ENCODE assay signal across 18 cellular contexts in genomic region chr16:87974190-87974589, GRCh38. TPM values are rescaled to one million over a fixed set of nuclear protein-coding genes. Genes with fewer than 3 reads are reported as not detected.
DNase-seq lines count a peak whose midpoint lies in the region; ATAC-seq and TF ChIP-seq lines count a peak whose summit lies in the region.
"Had no signal": no experiment of that assay in that cellular context is flagged by ENCODE, and none has a peak within 500 bp of the region (broad histone marks: within the 10 kb centered on the region; RNA-seq: fewer than 3 reads in every experiment).

No MANE protein-coding gene starts in this region.

- in situ Hi-C loops in ACHN (cut with HindIII; ENCODE audit: low pct_ligation_motif_present, low pct_unique_long_range_greater_than_20kb, low sequenced_read_pairs), result no loop called here

- H3K27me3 Mint-ChIP-seq in CD14-positive monocyte (ENCODE audit: low read depth in 3 of 3) (peaks cover 0 to 3% (median 2%) of the 10 kb centered on the region in 3 donors), endodermal cell (ENCODE audit: insufficient read depth) (no peaks in the 10 kb centered on the region)

- H3K4me3 ChIP-seq in HEK293 (ENCODE audit: low read depth, low read length) (no peak overlapping the region), endodermal cell (ENCODE audit: low read length) (no peak overlapping the region)
- H3K4me3 ChIP-seq: HAP-1, SJCRH30 had no signal

- H3K27ac ChIP-seq in HEK293 (ENCODE audit: extremely low read depth, low read depth, low read length) (no peak overlapping the region), endodermal cell (ENCODE audit: low read depth, low read length) (no peak overlapping the region)
- H3K27ac ChIP-seq: SJCRH30 had no signal

- H3K36me3 Mint-ChIP-seq in CD14-positive monocyte (peaks cover 69 to 83% of the 10 kb centered on the region in 2 donors), endodermal cell (ENCODE audit: low read depth) (peaks cover 60% of the 10 kb centered on the region)

- TF ChIP-seq CTCF in CD14-positive monocyte (IDR thresholded peaks at IDR 0.05), result no peak
- no peak for TF ChIP-seq CTCF in HEK293 (tag by site-specific recombination; IDR thresholded peaks at IDR 0.05)
- no peak for TF ChIP-seq CTCF in endodermal cell (conservative IDR thresholded peaks at IDR 0.05)

- ATAC-seq in GM18505 (IDR thresholded peaks at IDR 0.05; ENCODE audit: unreplicated experiment) (no peak), HG03097 (IDR thresholded peaks at IDR 0.05; ENCODE audit: low FRiP score, unreplicated experiment) (no peak)

- POLR2A ChIA-PET in HEK293 (lab: Yijun Ruan, JAX), result no interaction called here

- 84% methylated on average over 7 to 9 of the region's 9 CpGs for WGBS in endodermal cell (ENCODE audit: insufficient coverage in 1 of 2, insufficient read length in 1 of 2), 2 experiments

- peak overlapping the region in 5 of 7 donors; percentile 1 to 61 (median 53) for H3K27ac Mint-ChIP-seq in CD14-positive monocyte
- peak overlapping the region; percentile 14 for H3K27ac Mint-ChIP-seq in endodermal cell

- H3K27me3 ChIP-seq in endodermal cell (ENCODE audit: control insufficient read depth, insufficient read depth, low read length, poor library complexity, severe bottlenecking), result no peaks in the 10 kb centered on the region
- H3K27me3 ChIP-seq: SJCRH30 had no signal

- CTCF ChIA-PET in HEK293 (lab: Yijun Ruan, JAX), result no interaction called here

- no peaks in the 10 kb centered on the region for H3K9me3 ChIP-seq in HEK293 (ENCODE audit: control insufficient read depth, insufficient read depth, low read depth, low read length)
- H3K9me3 ChIP-seq in endodermal cell (ENCODE audit: control insufficient read depth, low read length), result peaks cover 22% of the 10 kb centered on the region
- H3K9me3 ChIP-seq: HAP-1 had no signal

- H3K4me3 Mint-ChIP-seq in CD14-positive monocyte (peak overlapping the region in 1 of 2 donors; percentile 7), endodermal cell (no peak overlapping the region)

- H3K4me1 Mint-ChIP-seq in CD14-positive monocyte (peaks cover 16% of the 10 kb centered on the region), endodermal cell (no peaks in the 10 kb centered on the region)

- TF ChIP-seq POLR2A in GM18505 (IDR thresholded peaks at IDR 0.05; ENCODE audit: borderline replicate concordance, extremely low read depth, insufficient read depth, insufficient read length), result no peak

- H3K4me1 ChIP-seq in HEK293 (ENCODE audit: control insufficient read depth, insufficient read depth, low read length) (no peaks in the 10 kb centered on the region), endodermal cell (ENCODE audit: control insufficient read depth, insufficient read depth, low read length) (no peaks in the 10 kb centered on the region)
- H3K4me1 ChIP-seq: Caco-2, HAP-1 had no signal

- H3K9me3 Mint-ChIP-seq in CD14-positive monocyte (peaks cover 16 to 25% (median 23%) of the 10 kb centered on the region in 7 donors), endodermal cell (peaks cover 28% of the 10 kb centered on the region)

- H3K36me3 ChIP-seq in HEK293 (ENCODE audit: control insufficient read depth in 2 of 2, insufficient read depth in 1 of 2, low read length in 2 of 2) (peaks cover 0 to 5% of the 10 kb centered on the region in 2 experiments; a peak in 2 of 3 replicates), endodermal cell (ENCODE audit: control insufficient read depth, insufficient read depth, low read length) (peaks cover 10% of the 10 kb centered on the region)
- H3K36me3 ChIP-seq: HAP-1, SJCRH30 had no signal

- no peak overlapping the region for H3K9ac ChIP-seq in endodermal cell (ENCODE audit: extremely low read depth, low read length, poor library complexity, severe bottlenecking)

- DNase-seq in CD14-positive monocyte (ENCODE audit: low spot score), result no peak
- peak; percentile 24 for DNase-seq in endodermal cell
- DNase-seq in stimulated activated CD8-positive, alpha-beta memory T cell treated with anti-CD3 and anti-CD28 coated beads, Interleukin-4, amount 100 ng/mL, for 48 hours, result peak; percentile 16
- no peak for DNase-seq in ACHN
- DNase-seq: Caco-2; NCI-H1417 treated with DMSO at 0.1 percent for 48 hours; NCI-H2081 treated with DMSO at 0.1 percent for 48 hours; NCI-H2227 treated with DMSO at 0.1 percent for 48 hours; NCI-H526; NK-92 treated with Interleukin-12 subunit alpha and Interleukin-12 subunit beta, amount 100 ng/mL, for 24 hours; OCI-M1; RPMI8226; SJCRH30 had no signal

- intact Hi-C loops in CD14-positive monocyte (cut with micrococcal nuclease), result no loop called here

TF ChIP-seq in HEK293, 187 proteins besides CTCF, POLR2A, EP300 and RAD21:
- TF ChIP-seq ZNF600 (tag by site-specific recombination; IDR thresholded peaks at IDR 0.05), result 0 out of 2 replicates have a peak, but pooled peaks have one; percentile 24
- TF ChIP-seq PRDM1 (tag by site-specific recombination; IDR thresholded peaks at IDR 0.05), result no peak

RNA-seq across cellular contexts. Expression of gene BANP, which starts 23.0 kb away (rescaled TPM):
- 10 to 100 TPM; 10.1 to 11.7 TPM for polyA plus RNA-seq in CD14-positive monocyte
- 10 to 100 TPM; 39.5 to 45.5 TPM for total RNA-seq in endodermal cell
- polyA plus RNA-seq in endodermal cell (2013, experiment 1 of 2), result 23.8 TPM
- 20.0 TPM for polyA plus RNA-seq in endodermal cell (2013, experiment 2 of 2)

RNA-seq across cellular contexts. Expression of gene CA5A, which starts 37.9 kb away (rescaled TPM):
- not detected for polyA plus RNA-seq in CD14-positive monocyte
- not detected for total RNA-seq in endodermal cell
- not detected for polyA plus RNA-seq in endodermal cell (2013, experiment 1 of 2)
- not detected for polyA plus RNA-seq in endodermal cell (2013, experiment 2 of 2)
- total RNA-seq: SJCRH30 had no signal
- polyA plus RNA-seq: BJ had no signal

Comparison
In these comparisons a context has a peak if more than half of its experiments do, and no peak if none do; other contexts are left out.
1. DNase-seq: peak in endodermal cell (single experiment) and stimulated activated CD8-positive, alpha-beta memory T cell treated with anti-CD3 and anti-CD28 coated beads, Interleukin-4, amount 100 ng/mL, for 48 hours (single experiment); none in CD14-positive monocyte (single experiment) and ACHN (single experiment).